32 cellular contexts compared by ENCODE assay signal in the genomic region with DNA sequence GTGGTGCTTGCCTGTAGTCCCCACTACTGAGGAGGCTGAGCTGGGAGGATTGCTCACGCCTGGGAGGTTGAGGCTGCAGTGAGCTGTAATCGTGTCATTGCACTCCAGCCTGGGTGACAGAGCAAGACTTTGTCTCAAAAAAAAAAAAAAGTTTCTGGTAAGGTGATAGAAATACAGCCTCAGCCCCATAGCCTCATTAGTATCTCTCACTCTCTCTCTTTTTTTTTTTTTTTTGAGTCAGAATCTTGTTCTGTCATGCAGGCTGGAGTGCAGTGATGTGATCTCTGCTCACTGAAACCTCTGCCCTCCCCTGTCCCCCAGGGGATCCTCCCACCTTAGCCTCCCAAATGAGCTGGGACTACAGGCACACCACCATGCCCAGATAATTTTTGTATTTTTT. TPM values are rescaled to one million over a fixed set of nuclear protein-coding genes. Genes with fewer than 3 reads are reported as not detected.
DNase-seq lines count a peak whose midpoint lies in the region; ATAC-seq and TF ChIP-seq lines count a peak whose summit lies in the region.
"Had no signal": no experiment of that assay in that cellular context is flagged by ENCODE, and none has a peak within 500 bp of the region (broad histone marks: within the 10 kb centered on the region; RNA-seq: fewer than 3 reads in every experiment).

No MANE protein-coding gene starts in this region.

- H2AFZ ChIP-seq in GM23338, result no peak overlapping the region
- H2AFZ ChIP-seq: GM23248 had no signal

- CTCF ChIA-PET in WTC11 (lab: Charles Lee), result interaction anchor here (0.7 to 1.0 kb wide), 2 partner anchors 63 to 384 kb away, joined by 3 to 4 read pairs; no protein-coding TSS in a partner anchor

- H3K9me2 ChIP-seq in GM23338 (ENCODE audit: insufficient read depth), result no peaks in the 10 kb centered on the region

- peak; percentile 50 for ATAC-seq in GM18868 (IDR thresholded peaks at IDR 0.05; ENCODE audit: unreplicated experiment)
- ATAC-seq in GM23338, result no peak
- no peak for ATAC-seq in WTC11
- no peak for ATAC-seq in HG03108 (IDR thresholded peaks at IDR 0.05; ENCODE audit: unreplicated experiment)
- ATAC-seq: A549; left colon; Panc1; pancreas; stimulated activated naive CD8-positive, alpha-beta T cell treated with anti-CD3 and anti-CD28 coated beads, Interleukin-15, amount 100 ng/mL, for 72 hours had no signal

- 95 to 98% methylated on average over 2 of the region's 2 CpGs for WGBS in tibial nerve, 2 donors

- TF ChIP-seq CTCF in GM23338 (conservative IDR thresholded peaks at IDR 0.05; ENCODE audit: low read depth in 2 of 2) (no peak), WTC11 (IDR thresholded peaks at IDR 0.05) (no peak), tibial nerve (IDR thresholded peaks at IDR 0.05) (no peak)

- H3K4me2 ChIP-seq in GM23338, result no peak overlapping the region
- H3K4me2 ChIP-seq: A549 had no signal

- no peaks in the 10 kb centered on the region for H3K27me3 Mint-ChIP-seq in GM23338 (ENCODE audit: insufficient read depth, low read depth, poor library complexity)
- H3K27me3 Mint-ChIP-seq in WTC11 (ENCODE audit: low read depth), result no peaks in the 10 kb centered on the region
- H3K27me3 Mint-ChIP-seq: activated naive CD8-positive, alpha-beta T cell treated with anti-CD3 and anti-CD28 coated beads for 36 hours; stimulated activated naive CD8-positive, alpha-beta T cell treated with anti-CD3 and anti-CD28 coated beads, Interleukin-15, amount 100 ng/mL, for 72 hours had no signal

- H3K27ac Mint-ChIP-seq in GM23338, result peak overlapping the region; percentile 84
- 0 out of 2 replicates have a peak overlapping the region, but pooled peaks have one; percentile 41 for H3K27ac Mint-ChIP-seq in WTC11
- H3K27ac Mint-ChIP-seq: activated naive CD8-positive, alpha-beta T cell treated with anti-CD3 and anti-CD28 coated beads for 36 hours; HFFc6 had no signal

- TF ChIP-seq POLR2A in tibial nerve (IDR thresholded peaks at IDR 0.05), result no peak

- no peak for TF ChIP-seq EP300 in tibial nerve (IDR thresholded peaks at IDR 0.05)

- no peak overlapping the region for H3K4me3 ChIP-seq in GM23338
- no peak overlapping the region for H3K4me3 ChIP-seq in tibial nerve
- H3K4me3 ChIP-seq: A549, esophagus squamous epithelium, GM23248, pancreas, skin epidermis, tibial artery had no signal

- peaks cover 50% of the 10 kb centered on the region for H4K20me1 ChIP-seq in GM23338 (replicated peaks; ENCODE audit: insufficient read depth)

- H3K36me3 ChIP-seq in GM23338 (ENCODE audit: insufficient read depth) (peaks cover 30% of the 10 kb centered on the region), tibial nerve (peaks cover 0 to 43% (median 0%) of the 10 kb centered on the region in 3 donors)
- H3K36me3 ChIP-seq: pancreas had no signal

- no peak overlapping the region; the same call in 1 of the 2 replicates for H3K27ac ChIP-seq in GM23338 (ENCODE audit: low read depth)
- no peak overlapping the region for H3K27ac ChIP-seq in tibial nerve
- H3K27ac ChIP-seq: esophagus squamous epithelium, GM23248, pancreas, skin epidermis had no signal

- H3K4me3 Mint-ChIP-seq in GM23338 (no peak overlapping the region), WTC11 (no peak overlapping the region)
- H3K4me3 Mint-ChIP-seq: activated naive CD8-positive, alpha-beta T cell treated with anti-CD3 and anti-CD28 coated beads for 36 hours; endodermal cell; HFFc6; stimulated activated naive CD8-positive, alpha-beta T cell treated with anti-CD3 and anti-CD28 coated beads, Interleukin-15, amount 100 ng/mL, for 72 hours had no signal

- no peaks in the 10 kb centered on the region for H3K9me3 ChIP-seq in tibial nerve
- H3K9me3 ChIP-seq: A549, esophagus squamous epithelium, pancreas, tibial artery had no signal

- DNase-seq in Caki2 (ENCODE audit: low read depth), result peak; percentile 10
- DNase-seq in GM23338 (ENCODE audit: low spot score), result no peak
- no peak for DNase-seq in WTC11 (ENCODE audit: low spot score)
- no peak for DNase-seq in NCI-H69 (lab: John Stamatoyannopoulos, UW)
- DNase-seq in effector CD8-positive, alpha-beta T cell (lab: John Stamatoyannopoulos, UW), result no peak
- DNase-seq in tibial nerve (ENCODE audit: low spot score in 2 of 2), result no peak
- DNase-seq: activated CD4-positive, alpha-beta T cell treated with anti-CD3 and anti-CD28 coated beads, Interleukin-2, amount 50 U/mL, for 4 hours; activated naive CD8-positive, alpha-beta T cell treated with anti-CD3 and anti-CD28 coated beads for 36 hours; aorta; cortex of kidney; DMS53; endodermal cell; esophagus squamous epithelium; foreskin melanocyte; GM23248; HFFc6; KBM-7; left colon; NCI-H1105 treated with DMSO at 0.1 percent for 48 hours; NCI-H1930; NCI-H524 treated with DMSO at 0.1 percent for 48 hours; NK-92 treated with Interleukin-12 subunit alpha and Interleukin-12 subunit beta, amount 100 ng/mL, for 24 hours; pancreas; retina; SHP77; stimulated activated naive CD8-positive, alpha-beta T cell treated with anti-CD3 and anti-CD28 coated beads, Interleukin-15, amount 100 ng/mL, for 72 hours; tibial artery had no signal

- H3F3A ChIP-seq in GM23338 (replicated peaks; ENCODE audit: low read depth), result 0 out of 2 replicates have a peak, but pooled peaks cover 7% of the 10 kb centered on the region

- in situ Hi-C loops in Caki2 (cut with HindIII; ENCODE audit: low pct_unique_long_range_greater_than_20kb, low sequenced_read_pairs), result no loop called here

- POLR2A ChIA-PET in WTC11 (lab: Charles Lee), result interaction anchor here (1.1 kb wide), 1 partner anchor 20 kb away, joined by 3 read pairs; no protein-coding TSS in a partner anchor

- no peaks in the 10 kb centered on the region for H3K4me1 ChIP-seq in GM23338 (ENCODE audit: insufficient read depth)
- no peaks in the 10 kb centered on the region for H3K4me1 ChIP-seq in tibial nerve
- H3K4me1 ChIP-seq: esophagus squamous epithelium had no signal

- peaks cover 15% of the 10 kb centered on the region; the same call in 2 of the 3 replicates for H3K4me1 Mint-ChIP-seq in GM23338
- peaks cover 25% of the 10 kb centered on the region for H3K4me1 Mint-ChIP-seq in WTC11

- H3K9me3 Mint-ChIP-seq in GM23338 (no peaks in the 10 kb centered on the region), WTC11 (no peaks in the 10 kb centered on the region)
- H3K9me3 Mint-ChIP-seq: activated naive CD8-positive, alpha-beta T cell treated with anti-CD3 and anti-CD28 coated beads for 36 hours; endodermal cell; HFFc6; stimulated activated naive CD8-positive, alpha-beta T cell treated with anti-CD3 and anti-CD28 coated beads, Interleukin-15, amount 100 ng/mL, for 72 hours had no signal

- H3K27me3 ChIP-seq in GM23338 (ENCODE audit: insufficient read depth) (no peaks in the 10 kb centered on the region), tibial nerve (no peaks in the 10 kb centered on the region)
- H3K27me3 ChIP-seq: esophagus squamous epithelium, pancreas, tibial artery had no signal

- H3K36me3 Mint-ChIP-seq in GM23338 (ENCODE audit: low read depth) (peaks cover 69% of the 10 kb centered on the region), WTC11 (peaks cover 46% of the 10 kb centered on the region)

- H3K79me2 ChIP-seq in GM23338 (replicated peaks; ENCODE audit: insufficient read depth), result peaks cover 95% of the 10 kb centered on the region

TF ChIP-seq in GM23338, 12 proteins besides CTCF, POLR2A, EP300 and RAD21 (continues in another document):
- TF ChIP-seq POLR2AphosphoS5 (IDR thresholded peaks at IDR 0.05; ENCODE audit: low read depth) (no peak), EZH2phosphoT487 (IDR thresholded peaks at IDR 0.05; ENCODE audit: unreplicated experiment) (no peak), EZH2 (IDR thresholded peaks at IDR 0.05; ENCODE audit: low read depth, unreplicated experiment) (no peak), ZNF114 (CRISPR knock-in tag; IDR thresholded peaks at IDR 0.05) (no peak), ZNF331 (CRISPR knock-in tag; IDR thresholded peaks at IDR 0.05; ENCODE audit: low read depth) (no peak), NANOG (IDR thresholded peaks at IDR 0.05; ENCODE audit: borderline replicate concordance) (no peak)
- TF ChIP-seq, protein P1, sequence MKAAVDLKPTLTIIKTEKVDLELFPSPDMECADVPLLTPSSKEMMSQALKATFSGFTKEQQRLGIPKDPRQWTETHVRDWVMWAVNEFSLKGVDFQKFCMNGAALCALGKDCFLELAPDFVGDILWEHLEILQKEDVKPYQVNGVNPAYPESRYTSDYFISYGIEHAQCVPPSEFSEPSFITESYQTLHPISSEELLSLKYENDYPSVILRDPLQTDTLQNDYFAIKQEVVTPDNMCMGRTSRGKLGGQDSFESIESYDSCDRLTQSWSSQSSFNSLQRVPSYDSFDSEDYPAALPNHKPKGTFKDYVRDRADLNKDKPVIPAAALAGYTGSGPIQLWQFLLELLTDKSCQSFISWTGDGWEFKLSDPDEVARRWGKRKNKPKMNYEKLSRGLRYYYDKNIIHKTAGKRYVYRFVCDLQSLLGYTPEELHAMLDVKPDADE (IDR thresholded peaks at IDR 0.05), result no peak

TF ChIP-seq in WTC11, 78 proteins besides CTCF, POLR2A, EP300 and RAD21 (continues in another document):
- TF ChIP-seq FOXP1 (CRISPR knock-in tag; IDR thresholded peaks at IDR 0.05; ENCODE audit: borderline replicate concordance), result no peak
- TF ChIP-seq TCF7 (CRISPR knock-in tag; IDR thresholded peaks at IDR 0.05; ENCODE audit: low read depth), result no peak
- TF ChIP-seq, protein P2, sequence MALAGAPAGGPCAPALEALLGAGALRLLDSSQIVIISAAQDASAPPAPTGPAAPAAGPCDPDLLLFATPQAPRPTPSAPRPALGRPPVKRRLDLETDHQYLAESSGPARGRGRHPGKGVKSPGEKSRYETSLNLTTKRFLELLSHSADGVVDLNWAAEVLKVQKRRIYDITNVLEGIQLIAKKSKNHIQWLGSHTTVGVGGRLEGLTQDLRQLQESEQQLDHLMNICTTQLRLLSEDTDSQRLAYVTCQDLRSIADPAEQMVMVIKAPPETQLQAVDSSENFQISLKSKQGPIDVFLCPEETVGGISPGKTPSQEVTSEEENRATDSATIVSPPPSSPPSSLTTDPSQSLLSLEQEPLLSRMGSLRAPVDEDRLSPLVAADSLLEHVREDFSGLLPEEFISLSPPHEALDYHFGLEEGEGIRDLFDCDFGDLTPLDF (CRISPR knock-in tag; IDR thresholded peaks at IDR 0.05), result no peak
- TF ChIP-seq GTF2I (CRISPR knock-in tag; conservative IDR thresholded peaks at IDR 0.05), result no peak

RNA-seq across cellular contexts. Expression of a gene that starts 19.2 kb away (rescaled TPM):
- 26.7 and 28.6 TPM in 2 replicates for total RNA-seq in Caki2 (2014; rRNA removed; shearing (Covaris generic); ENCODE audit: low replicate concordance)
- total RNA-seq in GM23338 (2014; rRNA removed; shearing (Covaris generic)), result 219 and 252 TPM in 2 replicates
- polyA plus RNA-seq in GM23338 (2016; fragmentation: Nextera tagmentation; extraction: Ambion mirVana), result 237 and 262 TPM in 2 replicates
- 224 to 229 TPM (median 226 TPM) in 3 replicates for total RNA-seq in WTC11 (2021)
- 10 to 100 TPM; 52.0 to 59.4 (median 56.7) TPM for total RNA-seq in tibial nerve

RNA-seq across cellular contexts. Expression of a gene that starts 58.0 kb away (rescaled TPM):
- total RNA-seq in Caki2 (2014; rRNA removed; shearing (Covaris generic); ENCODE audit: low replicate concordance), result 0.87 and 1.3 TPM in 2 replicates
- total RNA-seq in GM23338 (2014; rRNA removed; shearing (Covaris generic)), result 3.2 and 3.4 TPM in 2 replicates
- polyA plus RNA-seq in GM23338 (2016; fragmentation: Nextera tagmentation; extraction: Ambion mirVana), result 1.0 and 1.2 TPM in 2 replicates
- total RNA-seq in WTC11 (2021) (2.8 to 3.0 TPM (median 3.0 TPM) in 3 replicates), tibial nerve (under 1 TPM; 0.22 to 0.90 (median 0.50) TPM)
